8 cellular contexts compared by ENCODE assay signal in genomic region chr2:110157153-110157793, GRCh38. TPM values are rescaled to one million over a fixed set of nuclear protein-coding genes. Genes with fewer than 3 reads are reported as not detected.
DNase-seq lines count a peak whose midpoint lies in the region; ATAC-seq and TF ChIP-seq lines count a peak whose summit lies in the region.

No MANE protein-coding gene starts in this region.

- H3K36me3 ChIP-seq in SK-N-MC (ENCODE audit: insufficient read depth, low read length): no peaks in the 10 kb centered on the region

- intact Hi-C loops in lower leg skin (cut with DNase I; ENCODE audit: low total_unique reads): no loop called here

- peak; percentile 87 for TF ChIP-seq CTCF in LNCAP (IDR thresholded peaks at IDR 0.05)
- TF ChIP-seq CTCF in lower leg skin (IDR thresholded peaks at IDR 0.05): peak in 1 of 3 donors; percentile 44

- H3K27ac ChIP-seq in SK-N-MC (no peak overlapping the region), epithelial cell of prostate (peak overlapping the region; percentile 78)

- no peaks in the 10 kb centered on the region for H3K9me3 ChIP-seq in SK-N-MC (ENCODE audit: low read depth, low read length)

- ATAC-seq in GM19463 (IDR thresholded peaks at IDR 0.05; ENCODE audit: unreplicated experiment) (peak; percentile 78), GM21515 (IDR thresholded peaks at IDR 0.05; ENCODE audit: unreplicated experiment) (no peak)

- 33 to 35% methylated on average over 4 of the region's 4 CpGs for WGBS in lower leg skin, 2 donors

- DNase-seq in DMS 273 (lab: John Stamatoyannopoulos, UW; ENCODE audit: unreplicated experiment): peak; percentile 64
- DNase-seq in SK-N-MC (ENCODE audit: low read depth, low spot score): peak; percentile 16
- no peak for DNase-seq in epithelial cell of prostate (ENCODE audit: low read depth, low spot score)
- peak; percentile 68 for DNase-seq in myocyte (ENCODE audit: low read depth)
- no peak for DNase-seq in lower leg skin (ENCODE audit: low spot score in 2 of 2)

- H3K4me3 ChIP-seq in SK-N-MC (no peak overlapping the region), lower leg skin (ENCODE audit: low read depth, poor library complexity, severe bottlenecking) (no peak overlapping the region)

- TF ChIP-seq POLR2A in lower leg skin (IDR thresholded peaks at IDR 0.05): no peak

- no peak overlapping the region for H3K9ac ChIP-seq in SK-N-MC (ENCODE audit: insufficient read length)

RNA-seq across cellular contexts. Expression of gene MALL, which starts 41.7 kb away (rescaled TPM):
- 0.16 TPM in 1 of 2 replicates, not detected in the other for total RNA-seq in myocyte
- polyA plus RNA-seq in myocyte (2012): 0.15 TPM
- total RNA-seq in lower leg skin: 10 to 100 TPM; 38.7 to 92.8 (median 54.1) TPM

RNA-seq across cellular contexts. Expression of gene NPHP1, which starts 47.5 kb away (rescaled TPM):
- 3.4 and 5.5 TPM in 2 replicates for total RNA-seq in myocyte
- 3.9 TPM for polyA plus RNA-seq in myocyte (2012)
- total RNA-seq in lower leg skin: 1 to 10 TPM in 3 of 4 donors, under 1 TPM in 1; 0.59 to 2.6 (median 1.8) TPM

RNA-seq across cellular contexts. Expression of gene MTLN, which starts 55.1 kb away (rescaled TPM):
- 49.7 and 69.7 TPM in 2 replicates for total RNA-seq in myocyte
- 88.9 TPM for polyA plus RNA-seq in myocyte (2012)
- total RNA-seq in lower leg skin: 100 to 1,000 TPM in 1 of 4 donors, 10 to 100 TPM in 3; 49.6 to 138 (median 67.7) TPM

Comparison
In these comparisons a context has a peak if more than half of its experiments do, and no peak if none do; other contexts are left out.
1. DNase-seq: peak in DMS 273 (single experiment), SK-N-MC (single experiment) and myocyte (single experiment); none in epithelial cell of prostate (single experiment) and lower leg skin (0 of 2).
2. RNA of gene MALL, which starts 41.7 kb away (total RNA-seq): 38.7 to 92.8 TPM in lower leg skin; 0.16 TPM in myocyte; every median in the first group is over 10 times any median in the second.